9 cellular contexts compared by ENCODE assay signal in the genomic region with DNA sequence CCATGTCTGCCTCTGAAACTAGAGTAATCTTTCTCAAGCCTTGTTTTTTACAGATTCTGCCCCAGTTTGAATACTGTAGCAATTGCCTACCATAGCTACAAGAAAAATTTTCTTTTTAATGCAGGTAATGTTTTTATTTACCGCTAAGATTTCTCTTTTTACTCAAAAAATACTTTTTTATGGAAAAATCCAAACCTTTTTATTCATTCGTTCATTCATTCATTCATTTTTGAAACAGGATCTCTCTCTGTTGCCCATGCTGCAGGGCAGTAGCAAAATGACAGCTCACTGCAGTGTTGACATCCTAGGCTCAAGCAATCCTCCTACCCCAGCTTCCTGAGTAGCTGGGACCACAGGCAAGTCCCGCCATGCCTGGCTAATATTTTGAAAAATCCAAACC. TPM values are rescaled to one million over a fixed set of nuclear protein-coding genes. Genes with fewer than 3 reads are reported as not detected.
DNase-seq lines count a peak whose midpoint lies in the region; ATAC-seq and TF ChIP-seq lines count a peak whose summit lies in the region.
"Had no signal": no experiment of that assay in that cellular context is flagged by ENCODE, and none has a peak within 500 bp of the region (broad histone marks: within the 10 kb centered on the region; RNA-seq: fewer than 3 reads in every experiment).

No MANE protein-coding gene starts in this region.

- POLR2A ChIA-PET in CD8-positive, alpha-beta T cell (lab: Charles Lee) = interaction anchor here (0.5 to 2.5 kb wide), 4 partner anchors 10 to 482 kb away, joined by 3 to 11 read pairs (median 6); no protein-coding TSS in a partner anchor
- POLR2A ChIA-PET in HEK293T (lab: Yijun Ruan, JAX) = no interaction called here

- ATAC-seq in CD8-positive, alpha-beta T cell = no peak

- peaks cover 42% of the 10 kb centered on the region for H3F3A ChIP-seq in MM.1S (ENCODE audit: insufficient read depth, low read length)

- CTCF ChIA-PET in CD8-positive, alpha-beta T cell (lab: Charles Lee) = interaction anchor here (1.0 to 4.4 kb wide), 16 partner anchors 8 to 258 kb away, joined by 3 to 75 read pairs (median 6); no protein-coding TSS in a partner anchor
- CTCF ChIA-PET in HEK293T (lab: Yijun Ruan, JAX) = no interaction called here

- intact Hi-C loops in CD8-positive, alpha-beta T cell (cut with DNase I, micrococcal nuclease) = loop anchor here (1.0 to 10.0 kb wide), 6 partner anchors 19 to 798 kb away; a partner anchor contains a TSS

- peaks cover 30% of the 10 kb centered on the region for H3K4me1 Mint-ChIP-seq in CD8-positive, alpha-beta T cell (ENCODE audit: low read depth)

- no peaks in the 10 kb centered on the region for H3K9me3 Mint-ChIP-seq in CD8-positive, alpha-beta T cell

- no peaks in the 10 kb centered on the region for H3K9me2 ChIP-seq in MM.1S (replicated peaks; ENCODE audit: insufficient read depth, low read length)

- H3K9me3 ChIP-seq in CD8-positive, alpha-beta T cell (ENCODE audit: low read length) = no peaks in the 10 kb centered on the region
- H3K9me3 ChIP-seq in MM.1S (replicated peaks; ENCODE audit: insufficient read depth, low read length) (no peaks in the 10 kb centered on the region), neuron (ENCODE audit: low read length) (no peaks in the 10 kb centered on the region)
- H3K9me3 ChIP-seq in effector memory CD4-positive, alpha-beta T cell (ENCODE audit: control insufficient read depth, low read length) = no peaks in the 10 kb centered on the region

- peaks cover 14% of the 10 kb centered on the region for H3K79me2 ChIP-seq in MM.1S (ENCODE audit: low read length)

- peak overlapping the region; percentile 88 for H3K4me2 ChIP-seq in MM.1S (ENCODE audit: low read depth, low read length)

- peak overlapping the region; percentile 86 for H2AFZ ChIP-seq in MM.1S (ENCODE audit: low read length)
- peak overlapping the region; percentile 60 for H2AFZ ChIP-seq in neuron (ENCODE audit: low read depth, low read length)

- H3K36me3 Mint-ChIP-seq in CD8-positive, alpha-beta T cell = peaks cover 4% of the 10 kb centered on the region

- H3K27ac ChIP-seq in CD8-positive, alpha-beta T cell (ENCODE audit: low read depth, low read length) = no peak overlapping the region
- H3K27ac ChIP-seq in MM.1S (ENCODE audit: low read length) = peak overlapping the region; percentile 67; the same call in 1 of the 2 replicates
- no peak overlapping the region for H3K27ac ChIP-seq in effector memory CD4-positive, alpha-beta T cell (ENCODE audit: insufficient read depth, low read length, poor library complexity, severe bottlenecking)

- H4K20me1 ChIP-seq in MM.1S (ENCODE audit: insufficient read depth, low read length) = no peaks in the 10 kb centered on the region

- no peak for TF ChIP-seq CTCF in CD8-positive, alpha-beta T cell (IDR thresholded peaks at IDR 0.05)
- no peak for TF ChIP-seq CTCF in MM.1S (IDR thresholded peaks at IDR 0.05; ENCODE audit: low read length)

- no peaks in the 10 kb centered on the region for H3K36me3 ChIP-seq in CD8-positive, alpha-beta T cell (ENCODE audit: insufficient read depth, low read length)
- no peaks in the 10 kb centered on the region for H3K36me3 ChIP-seq in MM.1S (replicated peaks; ENCODE audit: insufficient read depth, low read length)
- no peaks in the 10 kb centered on the region for H3K36me3 ChIP-seq in effector memory CD4-positive, alpha-beta T cell (ENCODE audit: control insufficient read depth, insufficient read depth, low read length)
- H3K36me3 ChIP-seq in neuron (ENCODE audit: insufficient read depth, low read length) = no peaks in the 10 kb centered on the region

- peak overlapping the region; percentile 55 for H3K9ac ChIP-seq in MM.1S (ENCODE audit: low read length)

- no peaks in the 10 kb centered on the region for H3K27me3 Mint-ChIP-seq in CD8-positive, alpha-beta T cell (ENCODE audit: low read depth)

- peak overlapping the region; percentile 96 for H3K4me3 Mint-ChIP-seq in CD8-positive, alpha-beta T cell

- H3K27me3 ChIP-seq in CD8-positive, alpha-beta T cell (ENCODE audit: insufficient read depth, low read length) = no peaks in the 10 kb centered on the region
- no peaks in the 10 kb centered on the region for H3K27me3 ChIP-seq in MM.1S (replicated peaks; ENCODE audit: insufficient read depth, low read length)
- no peaks in the 10 kb centered on the region for H3K27me3 ChIP-seq in effector memory CD4-positive, alpha-beta T cell (replicated peaks; ENCODE audit: control insufficient read depth, insufficient read depth, low read length, poor library complexity, severe bottlenecking)
- peaks cover 62% of the 10 kb centered on the region for H3K27me3 ChIP-seq in neuron (ENCODE audit: insufficient read depth, low read length)

- peaks cover 25% of the 10 kb centered on the region for H3K4me1 ChIP-seq in CD8-positive, alpha-beta T cell (ENCODE audit: insufficient read depth, low read length)
- peaks cover 13% of the 10 kb centered on the region for H3K4me1 ChIP-seq in MM.1S (ENCODE audit: low read length)
- H3K4me1 ChIP-seq in effector memory CD4-positive, alpha-beta T cell (ENCODE audit: control insufficient read depth, insufficient read depth, low read length, poor library complexity, severe bottlenecking) = peaks cover 22% of the 10 kb centered on the region
- H3K4me1 ChIP-seq in neuron (ENCODE audit: insufficient read depth, low read length) = peaks cover 23% of the 10 kb centered on the region

- H3K4me3 ChIP-seq in CD8-positive, alpha-beta T cell (ENCODE audit: low read depth, low read length) = peak overlapping the region; percentile 95
- peak overlapping the region; percentile 68 for H3K4me3 ChIP-seq in MM.1S (ENCODE audit: low read length)
- H3K4me3 ChIP-seq in effector memory CD4-positive, alpha-beta T cell (ENCODE audit: insufficient read depth, low read depth, low read length, poor library complexity, severe bottlenecking) = peak overlapping the region; percentile 70
- no peak overlapping the region for H3K4me3 ChIP-seq in neuron (ENCODE audit: low read length)

- peak overlapping the region; percentile 57 for H3K27ac Mint-ChIP-seq in CD8-positive, alpha-beta T cell

- no peak for DNase-seq in CD8-positive, alpha-beta T cell
- DNase-seq in MM.1S = no peak
- DNase-seq in effector memory CD4-positive, alpha-beta T cell = no peak
- DNase-seq in DMS79 treated with DMSO at 0.1 percent for 48 hours (lab: John Stamatoyannopoulos, UW) = no peak
- DNase-seq in activated CD4-positive, CD25-positive, alpha-beta regulatory T cell treated with anti-CD3 and anti-CD28 coated beads, Interleukin-2, amount 50 U/mL, for 72 hours = no peak
- no peak for DNase-seq in HEK293T (ENCODE audit: extremely low spot score)
- no peak for DNase-seq in NCI-H226
- DNase-seq: NCI-H1694 treated with DMSO at 0.1 percent for 48 hours had no signal

TF ChIP-seq in HEK293T, 16 proteins besides CTCF, POLR2A, EP300 and RAD21:
- TF ChIP-seq NFRKB (IDR thresholded peaks at IDR 0.05) = no peak
- TF ChIP-seq CTBP1 (IDR thresholded peaks at IDR 0.05; ENCODE audit: borderline replicate concordance) = no peak
- TF ChIP-seq TARDBP (IDR thresholded peaks at IDR 0.05) = no peak
- TF ChIP-seq, protein P1, sequence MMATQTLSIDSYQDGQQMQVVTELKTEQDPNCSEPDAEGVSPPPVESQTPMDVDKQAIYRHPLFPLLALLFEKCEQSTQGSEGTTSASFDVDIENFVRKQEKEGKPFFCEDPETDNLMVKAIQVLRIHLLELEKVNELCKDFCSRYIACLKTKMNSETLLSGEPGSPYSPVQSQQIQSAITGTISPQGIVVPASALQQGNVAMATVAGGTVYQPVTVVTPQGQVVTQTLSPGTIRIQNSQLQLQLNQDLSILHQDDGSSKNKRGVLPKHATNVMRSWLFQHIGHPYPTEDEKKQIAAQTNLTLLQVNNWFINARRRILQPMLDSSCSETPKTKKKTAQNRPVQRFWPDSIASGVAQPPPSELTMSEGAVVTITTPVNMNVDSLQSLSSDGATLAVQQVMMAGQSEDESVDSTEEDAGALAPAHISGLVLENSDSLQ (IDR thresholded peaks at IDR 0.05) = no peak
- no peak for TF ChIP-seq FOXK2 (IDR thresholded peaks at IDR 0.05)
- TF ChIP-seq ELF4 (IDR thresholded peaks at IDR 0.05) = no peak
- no peak for TF ChIP-seq ARNT (IDR thresholded peaks at IDR 0.05)
- no peak for TF ChIP-seq BHLHE40 (IDR thresholded peaks at IDR 0.05; ENCODE audit: borderline replicate concordance)
- TF ChIP-seq SP1 (IDR thresholded peaks at IDR 0.05) = no peak
- TF ChIP-seq FOXA1 (IDR thresholded peaks at IDR 0.05) = no peak
- TF ChIP-seq HDGF (IDR thresholded peaks at IDR 0.05; ENCODE audit: borderline replicate concordance) = no peak
- TF ChIP-seq LEF1 (IDR thresholded peaks at IDR 0.05; ENCODE audit: borderline replicate concordance) = no peak
- no peak for TF ChIP-seq FOXM1 (IDR thresholded peaks at IDR 0.05; ENCODE audit: borderline replicate concordance)
- TF ChIP-seq SUZ12 (IDR thresholded peaks at IDR 0.05) = no peak
- no peak for TF ChIP-seq ZNF384 (IDR thresholded peaks at IDR 0.05)
- TF ChIP-seq L3MBTL2 (conservative IDR thresholded peaks at IDR 0.05) = no peak

RNA-seq across cellular contexts. Expression of a gene that starts 2.7 kb away (rescaled TPM):
- 10 to 100 TPM in 1 of 2 experiments, 1 to 10 TPM in 1; 9.5 to 12.3 TPM for total RNA-seq in CD8-positive, alpha-beta T cell

RNA-seq across cellular contexts. Expression of a gene that starts 59.3 kb away (rescaled TPM):
- 10 to 100 TPM; 48.4 to 53.6 TPM for total RNA-seq in CD8-positive, alpha-beta T cell

RNA-seq across cellular contexts. Expression of a gene that starts 59.3 kb away (rescaled TPM):
- total RNA-seq in CD8-positive, alpha-beta T cell = 10 to 100 TPM; 25.5 to 27.3 TPM
